In genomic region chr21:37130971-37131370, GRCh38 we compare ENCODE assay signal across 28 cellular contexts. TPM values are rescaled to one million over a fixed set of nuclear protein-coding genes. Genes with fewer than 3 reads are reported as not detected.
DNase-seq lines count a peak whose midpoint lies in the region; TF ChIP-seq lines count a peak whose summit lies in the region.
"Had no signal": no experiment of that assay in that cellular context is flagged by ENCODE, and none has a peak within 500 bp of the region (broad histone marks: within the 10 kb centered on the region; RNA-seq: fewer than 3 reads in every experiment).

No MANE protein-coding gene starts in this region.

- in situ Hi-C loops in ACHN (cut with HindIII; ENCODE audit: low pct_ligation_motif_present, low pct_unique_long_range_greater_than_20kb, low sequenced_read_pairs), result no loop called here
- in situ Hi-C loops in GM23248 (cut with MboI), result no loop called here

- TF ChIP-seq CTCF in fibroblast of villous mesenchyme (IDR thresholded peaks at IDR 0.05; ENCODE audit: insufficient read depth, low read depth, low read length), result no peak
- no peak for TF ChIP-seq CTCF in smooth muscle cell (IDR thresholded peaks at IDR 0.05; ENCODE audit: borderline replicate concordance, insufficient read depth, poor library complexity, severe bottlenecking)

- H3K4me2 ChIP-seq in smooth muscle cell (no peak overlapping the region), GM23248 (ENCODE audit: unreplicated experiment) (no peak overlapping the region)
- H3K4me2 ChIP-seq: A549, neural progenitor cell had no signal

- H3K36me3 ChIP-seq in smooth muscle cell (ENCODE audit: low read depth) (peaks cover 60% of the 10 kb centered on the region), GM23248 (ENCODE audit: low read depth) (peaks cover 71% of the 10 kb centered on the region)

- H3F3A ChIP-seq in smooth muscle cell (ENCODE audit: low read depth) (peaks cover 16% of the 10 kb centered on the region), GM23248 (ENCODE audit: insufficient read depth) (no peaks in the 10 kb centered on the region)

- DNase-seq in ACHN (peak; percentile 1), HS-5 (ENCODE audit: low read depth) (peak; percentile 19), astrocyte of the hippocampus (ENCODE audit: low read depth, low spot score) (peak; percentile 49), fibroblast of villous mesenchyme (ENCODE audit: low read depth) (peak; percentile 49), NCI-H2171 (lab: John Stamatoyannopoulos, UW) (no peak), smooth muscle cell (lab: John Stamatoyannopoulos, UW; ENCODE audit: unreplicated experiment) (no peak), GM23248 (no peak), occipital lobe (lab: John Stamatoyannopoulos, UW) (no peak)
- DNase-seq: activated CD8-positive, alpha-beta memory T cell treated with anti-CD3 and anti-CD28 coated beads, Interleukin-2, amount 10 ng/mL, durations not matched to agents 7 days and 5 days; activated T-cell treated with anti-CD3 and anti-CD28 coated beads, Interleukin-2, amount 50 U/mL, for 48 hours; CD8-positive, alpha-beta T cell; cerebellar nuclear complex; DMS153; GDM1; hypothalamus; mesenchymal stem cell; MG63; NCI-H2029; NCI-H524 treated with DMSO at 0.1 percent for 48 hours; OCI-M1; right cardiac atrium; spleen; stimulated activated CD4-positive, alpha-beta T cell treated with anti-CD3 and anti-CD28 coated beads, Interleukin-2, amount 100 ng/mL, for 24 hours; stimulated activated naive CD8-positive, alpha-beta T cell treated with anti-CD3 and anti-CD28 coated beads, Interleukin-15, Interleukin-2, amounts not matched to agents 100 U/mL and 50 U/mL, for 24 hours; testis had no signal

- H3K27ac ChIP-seq in smooth muscle cell (ENCODE audit: low read depth), result no peak overlapping the region
- H3K27ac ChIP-seq in GM23248, result no peak overlapping the region
- H3K27ac ChIP-seq: A549, neural progenitor cell, SK-N-MC, spleen, testis had no signal

- H3K4me3 ChIP-seq in fibroblast of villous mesenchyme (ENCODE audit: low read depth, low read length), result no peak overlapping the region
- H3K4me3 ChIP-seq in smooth muscle cell, result no peak overlapping the region
- H3K4me3 ChIP-seq in GM23248, result no peak overlapping the region
- H3K4me3 ChIP-seq: A549, MG63, neural progenitor cell, SK-N-MC, spleen, testis had no signal

- WGBS in smooth muscle cell (ENCODE audit: low lambda C conversion rate), result 60% methylated on average over 2 of the region's 2 CpGs
- WGBS in GM23248 (ENCODE audit: low coverage in 1 of 2, low lambda C conversion rate in 2 of 2, missing lambda C conversion rate in 2 of 2), 2 experiments, result 92 to 95% methylated on average over 2 of the region's 2 CpGs

- H2AFZ ChIP-seq in smooth muscle cell (ENCODE audit: low read depth) (no peak overlapping the region), GM23248 (no peak overlapping the region)
- H2AFZ ChIP-seq: neural progenitor cell had no signal

- no peaks in the 10 kb centered on the region for H3K9me2 ChIP-seq in GM23248 (ENCODE audit: insufficient read depth)

- H4K20me1 ChIP-seq in smooth muscle cell (ENCODE audit: low read depth), result peaks cover 55% of the 10 kb centered on the region
- no peaks in the 10 kb centered on the region for H4K20me1 ChIP-seq in GM23248 (ENCODE audit: insufficient read depth)

- H3K9me3 ChIP-seq in smooth muscle cell (replicated peaks; ENCODE audit: low read depth) (peaks cover 5% of the 10 kb centered on the region), GM23248 (ENCODE audit: low read depth) (no peaks in the 10 kb centered on the region)
- H3K9me3 ChIP-seq: A549, MG63, spleen, testis had no signal

- H3K79me2 ChIP-seq in smooth muscle cell (ENCODE audit: low read depth) (peaks cover 24% of the 10 kb centered on the region), GM23248 (ENCODE audit: insufficient read depth) (peaks cover 11% of the 10 kb centered on the region)

- H3K27me3 ChIP-seq in smooth muscle cell (ENCODE audit: low read depth) (no peaks in the 10 kb centered on the region), GM23248 (replicated peaks; ENCODE audit: insufficient read depth) (no peaks in the 10 kb centered on the region)
- H3K27me3 ChIP-seq: MG63, neural progenitor cell, spleen, testis had no signal

- H3K4me1 ChIP-seq in smooth muscle cell (ENCODE audit: low read depth) (no peaks in the 10 kb centered on the region), GM23248 (ENCODE audit: insufficient read depth) (no peaks in the 10 kb centered on the region)
- H3K4me1 ChIP-seq: A549, neural progenitor cell, spleen, testis had no signal

- H3K9ac ChIP-seq in smooth muscle cell (ENCODE audit: low read depth) (no peak overlapping the region), GM23248 (no peak overlapping the region)
- H3K9ac ChIP-seq: neural progenitor cell had no signal

RNA-seq across cellular contexts. Expression of gene TTC3, which starts 57.9 kb away (rescaled TPM):
- total RNA-seq in fibroblast of villous mesenchyme (270 and 339 TPM in 2 replicates), smooth muscle cell (224 and 331 TPM in 2 replicates), occipital lobe (956 TPM)
- polyA plus RNA-seq in smooth muscle cell (177 and 193 TPM in 2 replicates), GM23248 (2016; fragmentation: Nextera tagmentation; extraction: Ambion mirVana) (206 and 216 TPM in 2 replicates)
- 204 and 244 TPM in 2 replicates for total RNA-seq in GM23248 (2014; rRNA removed; shearing (Covaris generic))

RNA-seq across cellular contexts. Expression of gene PIGP, which starts 58.1 kb away (rescaled TPM):
- total RNA-seq in fibroblast of villous mesenchyme (4.5 and 11.2 TPM in 2 replicates), smooth muscle cell (13.8 and 15.4 TPM in 2 replicates), occipital lobe (7.6 TPM)
- polyA plus RNA-seq in smooth muscle cell (17.6 and 19.3 TPM in 2 replicates), GM23248 (2016; fragmentation: Nextera tagmentation; extraction: Ambion mirVana) (59.9 and 66.9 TPM in 2 replicates)
- 15.1 and 19.0 TPM in 2 replicates for total RNA-seq in GM23248 (2014; rRNA removed; shearing (Covaris generic))

Comparison
In these comparisons a context has a peak if more than half of its experiments do, and no peak if none do; other contexts are left out.
1. DNase-seq: peak in ACHN (single experiment), HS-5 (single experiment), astrocyte of the hippocampus (single experiment) and fibroblast of villous mesenchyme (single experiment); none in NCI-H2171 (single experiment), smooth muscle cell (single experiment), GM23248 (single experiment) and occipital lobe (single experiment).